2 cellular contexts compared by ENCODE assay signal in the genomic region with DNA sequence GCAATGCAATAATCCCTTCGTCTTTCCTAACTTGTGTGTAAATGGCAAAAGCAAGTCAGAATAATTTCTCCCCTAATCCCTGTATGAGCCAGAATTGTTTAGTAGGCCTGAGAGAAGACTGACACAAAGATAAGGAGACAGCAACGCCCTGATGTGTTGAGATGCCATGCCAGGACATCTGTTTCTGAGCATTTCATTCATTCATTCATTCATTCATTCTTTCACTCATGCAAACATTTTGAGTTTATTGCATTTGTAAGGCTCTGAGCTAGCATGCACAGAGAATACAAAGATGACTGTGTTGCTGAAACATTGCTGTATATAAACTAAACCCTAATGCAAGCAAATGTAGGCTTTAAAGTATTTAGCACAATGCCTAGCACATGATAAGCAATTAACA.
TF ChIP-seq lines count a peak whose summit lies in the region.

No MANE protein-coding gene starts in this region.

TF ChIP-seq in HepG2, 621 proteins besides CTCF, POLR2A, EP300 and RAD21:
- TF ChIP-seq GLI4 (CRISPR knock-in tag; IDR thresholded peaks at IDR 0.05; ENCODE audit: borderline replicate concordance) (no peak), ATAD3A (CRISPR knock-in tag; IDR thresholded peaks at IDR 0.05) (no peak), ZNF24 (IDR thresholded peaks at IDR 0.05) (0 out of 2 replicates have a peak, but pooled peaks have one; percentile 28), YEATS4 (CRISPR knock-in tag; IDR thresholded peaks at IDR 0.05; ENCODE audit: borderline replicate concordance) (no peak)
TF ChIP-seq in HepG2: peak in this region for 1.

TF ChIP-seq in H1, 55 proteins besides CTCF, POLR2A, EP300 and RAD21:
- TF ChIP-seq RXRA (IDR thresholded peaks at IDR 0.05; ENCODE audit: insufficient read depth, low read depth, low read length), result no peak
- no peak for TF ChIP-seq RFX5 (IDR thresholded peaks at IDR 0.05; ENCODE audit: borderline replicate concordance, low read depth, low read length)
- no peak for TF ChIP-seq GABPA (IDR thresholded peaks at IDR 0.05; ENCODE audit: borderline replicate concordance, insufficient read depth, low read length)
- no peak for TF ChIP-seq ZNF274 (IDR thresholded peaks at IDR 0.05; ENCODE audit: borderline replicate concordance, extremely low read depth, low read length)
- no peak for TF ChIP-seq YY1 (IDR thresholded peaks at IDR 0.05; ENCODE audit: low read depth, low read length)
- no peak for TF ChIP-seq SIX5 (IDR thresholded peaks at IDR 0.05; ENCODE audit: low read depth, low read length)
- TF ChIP-seq SIN3A (conservative IDR thresholded peaks at IDR 0.05 in 1 of 2, IDR thresholded peaks at IDR 0.05 in 1 of 2; ENCODE audit: low read depth in 1 of 2, low read length in 2 of 2), result no peak
- no peak for TF ChIP-seq SAP30 (IDR thresholded peaks at IDR 0.05; ENCODE audit: insufficient read depth, insufficient replicate concordance, low read length)
- TF ChIP-seq TCF12 (IDR thresholded peaks at IDR 0.05; ENCODE audit: low read depth, low read length), result no peak
- no peak for TF ChIP-seq EZH2 (IDR thresholded peaks at IDR 0.05; ENCODE audit: low read depth, low read length, severe bottlenecking)
- TF ChIP-seq FOSL1 (IDR thresholded peaks at IDR 0.05; ENCODE audit: insufficient read depth, low read depth, low read length), result no peak
- TF ChIP-seq PHF8 (conservative IDR thresholded peaks at IDR 0.05; ENCODE audit: low read depth, low read length), result no peak
- no peak for TF ChIP-seq POU5F1 (IDR thresholded peaks at IDR 0.05; ENCODE audit: low read depth, low read length)
- TF ChIP-seq ASH2L (IDR thresholded peaks at IDR 0.05; ENCODE audit: low read length), result no peak
- no peak for TF ChIP-seq JUND (IDR thresholded peaks at IDR 0.05; ENCODE audit: low read length)
- TF ChIP-seq RBBP5 (IDR thresholded peaks at IDR 0.05; ENCODE audit: borderline replicate concordance, low read depth, low read length), result no peak
TF ChIP-seq in H1: peak in this region for 0.
